Comparison of ENCODE assay signal across 16 cellular contexts in the genomic region with DNA sequence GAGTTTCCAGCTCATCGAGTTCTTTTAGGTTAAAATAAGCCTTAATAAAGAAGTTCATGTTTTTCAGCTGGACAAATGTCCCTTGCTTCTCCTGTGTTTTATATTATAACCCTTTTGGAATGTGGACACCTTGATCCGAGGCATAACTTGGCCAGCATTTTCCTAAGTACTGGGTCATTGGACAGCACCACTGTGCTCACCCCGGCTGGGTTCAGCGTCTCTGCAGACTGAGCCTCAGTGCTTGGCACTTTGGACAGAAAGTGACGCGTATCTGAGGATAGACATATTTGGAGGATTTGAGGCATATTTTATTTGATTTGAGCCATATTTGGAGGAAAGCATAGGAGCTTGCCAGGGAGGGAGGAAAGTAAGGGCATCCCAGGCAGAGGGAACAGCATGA.
DNase-seq lines count a peak whose midpoint lies in the region; FAIRE-seq and TF ChIP-seq lines count a peak whose summit lies in the region.
"Had no signal": no experiment of that assay in that cellular context is flagged by ENCODE, and none has a peak within 500 bp of the region (broad histone marks: within the 10 kb centered on the region; RNA-seq: fewer than 3 reads in every experiment).

No MANE protein-coding gene starts in this region.

- no peak overlapping the region for H3K14ac ChIP-seq in H1 (ENCODE audit: insufficient read length)

- H3K9ac ChIP-seq in SU-DHL-6 (ENCODE audit: low read length) (no peak overlapping the region), H1 (replicated peaks in 1 of 4; ENCODE audit: extremely low read depth in 1 of 4, low read depth in 3 of 4, low read length in 3 of 4) (no peak overlapping the region)

- H3K36me3 ChIP-seq in HEK293 (ENCODE audit: control insufficient read depth in 2 of 2, insufficient read depth in 1 of 2, low read length in 2 of 2), result no peaks in the 10 kb centered on the region
- H3K36me3 ChIP-seq in SU-DHL-6 (ENCODE audit: low read length), result peaks cover 61% of the 10 kb centered on the region
- H3K36me3 ChIP-seq in H1 (ENCODE audit: control insufficient read depth in 2 of 4, insufficient read depth in 4 of 4, low read length in 3 of 4), result no peaks in the 10 kb centered on the region
- H3K36me3 ChIP-seq: BE2C had no signal

- TF ChIP-seq CTCF in HEK293 (tag by site-specific recombination; IDR thresholded peaks at IDR 0.05), result no peak
- no peak for TF ChIP-seq CTCF in SU-DHL-6 (IDR thresholded peaks at IDR 0.05; ENCODE audit: insufficient read depth, low read length, poor library complexity, severe bottlenecking)
- TF ChIP-seq CTCF in H1 (IDR thresholded peaks at IDR 0.05; ENCODE audit: control extremely low read depth in 1 of 3, insufficient read depth in 1 of 3, low read depth in 1 of 3, low read length in 3 of 3), result no peak

- FAIRE-seq in H1 (lab: Jason Lieb, UNC) (no peak), H54 (lab: Jason Lieb, UNC) (no peak)
- FAIRE-seq: A204.1 had no signal

- no peak overlapping the region for H3K56ac ChIP-seq in H1 (replicated peaks; ENCODE audit: insufficient read length, low read depth, low read length)

- 85% methylated on average over 6 of the region's 6 CpGs; no CpG with 5 or more reads in 1 of the 2 experiments for WGBS in H1 (ENCODE audit: extremely low coverage in 1 of 2, insufficient coverage in 1 of 2, insufficient read length in 1 of 2, insufficient replicate concordance in 2 of 2, low coverage in 1 of 2, low lambda C conversion rate in 2 of 2, missing lambda C conversion rate in 1 of 2), 2 experiments

- TF ChIP-seq POLR2A in H1 (IDR thresholded peaks at IDR 0.05; ENCODE audit: control extremely low read depth in 1 of 2, low read depth in 2 of 2, low read length in 2 of 2), result no peak
- TF ChIP-seq POLR2A in H54 (IDR thresholded peaks at IDR 0.05; ENCODE audit: low read depth, low read length), result no peak

- no peaks in the 10 kb centered on the region for H3K9me2 ChIP-seq in SU-DHL-6 (replicated peaks; ENCODE audit: insufficient read depth, low read length)

- no peak overlapping the region for H4K5ac ChIP-seq in H1 (ENCODE audit: insufficient read length, low read depth, low read length)

- H2AFZ ChIP-seq in SU-DHL-6 (ENCODE audit: low read depth, low read length, severe bottlenecking), result no peak overlapping the region
- no peak overlapping the region for H2AFZ ChIP-seq in H1 (ENCODE audit: low read length)

- H3K4ac ChIP-seq in H1 (replicated peaks; ENCODE audit: insufficient read length, low read depth, low read length), result no peak overlapping the region

- H3K23me2 ChIP-seq in H1 (ENCODE audit: low read depth, low read length), result no peaks in the 10 kb centered on the region

- H3K27ac ChIP-seq in HEK293 (ENCODE audit: extremely low read depth, low read depth, low read length), result no peak overlapping the region
- H3K27ac ChIP-seq in SU-DHL-6 (ENCODE audit: low read depth, low read length), result peak overlapping the region; percentile 62
- no peak overlapping the region for H3K27ac ChIP-seq in H1 (ENCODE audit: low read depth, low read length)

- H3K9me3 ChIP-seq in HEK293 (ENCODE audit: control insufficient read depth, insufficient read depth, low read depth, low read length) (no peaks in the 10 kb centered on the region), SU-DHL-6 (ENCODE audit: insufficient read depth, low read length) (no peaks in the 10 kb centered on the region), H1 (ENCODE audit: insufficient read depth in 2 of 2, low read depth in 1 of 2, low read length in 1 of 2) (peaks cover 4 to 6% of the 10 kb centered on the region in 2 experiments; a peak in 2 of 4 replicates)
- H3K9me3 ChIP-seq: BE2C had no signal

- peaks cover 59% of the 10 kb centered on the region for H3F3A ChIP-seq in SU-DHL-6 (ENCODE audit: insufficient read depth)

- TF ChIP-seq RAD21 in H1 (IDR thresholded peaks at IDR 0.05 in 1 of 2, conservative IDR thresholded peaks at IDR 0.05 in 1 of 2; ENCODE audit: low read depth in 2 of 2, low read length in 2 of 2), result no peak

- H3K4me1 ChIP-seq in HEK293 (ENCODE audit: control insufficient read depth, insufficient read depth, low read length), result no peaks in the 10 kb centered on the region
- no peaks in the 10 kb centered on the region; a peak in 1 of 7 replicates for H3K4me1 ChIP-seq in H1 (replicated peaks in 1 of 4; ENCODE audit: control insufficient read depth in 3 of 4, insufficient read depth in 4 of 4, low read length in 3 of 4)
- H3K4me1 ChIP-seq: BE2C had no signal

- no peak overlapping the region for H4K8ac ChIP-seq in H1 (ENCODE audit: extremely low read depth, insufficient read depth, low read length)

- H3K4me3 ChIP-seq in HEK293 (ENCODE audit: low read depth, low read length), result no peak overlapping the region
- H3K4me3 ChIP-seq in SU-DHL-6 (ENCODE audit: insufficient read depth, low read length, poor library complexity, severe bottlenecking), result no peak overlapping the region
- H3K4me3 ChIP-seq in H1 (ENCODE audit: extremely low read depth in 1 of 4, insufficient read depth in 2 of 4, low read depth in 3 of 4, low read length in 4 of 4), result no peak overlapping the region

- H2BK12ac ChIP-seq in H1 (ENCODE audit: low read depth, low read length), result no peak overlapping the region

- no peak overlapping the region for H3K18ac ChIP-seq in H1 (ENCODE audit: extremely low read depth, low read length)

- peak overlapping the region; percentile 32; the same call in 1 of the 2 replicates for H2BK5ac ChIP-seq in H1 (ENCODE audit: low read depth, low read length)

- H2BK15ac ChIP-seq in H1 (ENCODE audit: low read length), result no peak overlapping the region

- CTCF ChIA-PET in HEK293 (lab: Yijun Ruan, JAX), result interaction anchor here (0.6 to 0.7 kb wide), 2 partner anchors 20 to 201 kb away, joined by 3 read pairs; no protein-coding TSS in a partner anchor
- CTCF ChIA-PET in H1 (lab: Charles Lee; ENCODE audit: partially characterized antibody), result interaction anchor here (1.7 to 2.8 kb wide), 2 partner anchors 18 to 156 kb away, joined by 3 to 7 read pairs; no protein-coding TSS in a partner anchor

- TF ChIP-seq EP300 in H1 (IDR thresholded peaks at IDR 0.05; ENCODE audit: borderline replicate concordance in 1 of 2, low read depth in 2 of 2, low read length in 2 of 2), result no peak

- DNase-seq in H1 (ENCODE audit: low read depth in 1 of 2, low spot score in 2 of 2) (no peak), GDM1 (lab: John Stamatoyannopoulos, UW) (no peak), kidney tubule cell (ENCODE audit: low spot score) (no peak), H54 (ENCODE audit: insufficient read length, low spot score) (no peak)
- DNase-seq: ACHN; BE2C; CD4-positive, alpha-beta memory T cell; DMS153; DMS79; GF-D8; HCEC 1CT; HFFc6; KG1 had no signal

- H2AK5ac ChIP-seq in H1 (ENCODE audit: low read depth, low read length), result no peak overlapping the region

- H2BK120ac ChIP-seq in H1 (replicated peaks; ENCODE audit: low read depth, low read length), result no peak overlapping the region

- no peak overlapping the region for H3K23ac ChIP-seq in H1 (ENCODE audit: insufficient read length)

- H4K91ac ChIP-seq in H1 (replicated peaks; ENCODE audit: insufficient read length, low read length), result no peak overlapping the region

- H3K79me2 ChIP-seq in SU-DHL-6 (ENCODE audit: insufficient read depth, low read length) (peaks cover 100% of the 10 kb centered on the region), H1 (ENCODE audit: control insufficient read depth in 1 of 2, insufficient read depth in 2 of 2, low read length in 2 of 2) (no peaks in the 10 kb centered on the region)

- H3K79me1 ChIP-seq in H1 (ENCODE audit: low read depth, low read length), result no peaks in the 10 kb centered on the region

- peak overlapping the region; percentile 41 for H3K4me2 ChIP-seq in SU-DHL-6 (ENCODE audit: low read depth, low read length, poor library complexity, severe bottlenecking)
- H3K4me2 ChIP-seq in H1 (ENCODE audit: insufficient read depth in 1 of 2, low read depth in 2 of 2, low read length in 2 of 2), result no peak overlapping the region

- H2BK20ac ChIP-seq in H1 (ENCODE audit: low read length), result no peak overlapping the region

- no peaks in the 10 kb centered on the region for H3K27me3 ChIP-seq in SU-DHL-6 (ENCODE audit: low read length)
- H3K27me3 ChIP-seq in H1 (replicated peaks in 1 of 4; ENCODE audit: control insufficient read depth in 3 of 4, extremely low read depth in 1 of 4, insufficient read depth in 3 of 4, low read length in 3 of 4), result no peaks in the 10 kb centered on the region
- H3K27me3 ChIP-seq: BE2C had no signal

- POLR2A ChIA-PET in HEK293 (lab: Yijun Ruan, JAX), result no interaction called here
- POLR2A ChIA-PET in H1 (lab: Charles Lee; ENCODE audit: partially characterized antibody), result no interaction called here

- H4K20me1 ChIP-seq in SU-DHL-6 (ENCODE audit: low read depth, low read length) (peaks cover 37% of the 10 kb centered on the region), H1 (replicated peaks in 1 of 2; ENCODE audit: control insufficient read depth in 1 of 2, insufficient read depth in 2 of 2, low read length in 2 of 2) (no peaks in the 10 kb centered on the region)

TF ChIP-seq in HEK293, 187 proteins besides CTCF, POLR2A, EP300 and RAD21 (continues in another document):
- no peak for TF ChIP-seq ZNF10 (tag by site-specific recombination; IDR thresholded peaks at IDR 0.05)

TF ChIP-seq in H1, 55 proteins besides CTCF, POLR2A, EP300 and RAD21 (continues in another document):
- TF ChIP-seq GABPA (IDR thresholded peaks at IDR 0.05; ENCODE audit: borderline replicate concordance, insufficient read depth, low read length) (no peak), BCL11A (IDR thresholded peaks at IDR 0.05; ENCODE audit: low read depth in 2 of 2, low read length in 2 of 2) (no peak), POLR2AphosphoS5 (IDR thresholded peaks at IDR 0.05; ENCODE audit: low read depth, low read length) (no peak), KDM5A (IDR thresholded peaks at IDR 0.05; ENCODE audit: low read length) (no peak), RBBP5 (IDR thresholded peaks at IDR 0.05; ENCODE audit: borderline replicate concordance, low read depth, low read length) (no peak), CHD2 (IDR thresholded peaks at IDR 0.05; ENCODE audit: low read length) (no peak), CHD1 (IDR thresholded peaks at IDR 0.05; ENCODE audit: low read depth, low read length) (no peak)
- TF ChIP-seq, protein P1, sequence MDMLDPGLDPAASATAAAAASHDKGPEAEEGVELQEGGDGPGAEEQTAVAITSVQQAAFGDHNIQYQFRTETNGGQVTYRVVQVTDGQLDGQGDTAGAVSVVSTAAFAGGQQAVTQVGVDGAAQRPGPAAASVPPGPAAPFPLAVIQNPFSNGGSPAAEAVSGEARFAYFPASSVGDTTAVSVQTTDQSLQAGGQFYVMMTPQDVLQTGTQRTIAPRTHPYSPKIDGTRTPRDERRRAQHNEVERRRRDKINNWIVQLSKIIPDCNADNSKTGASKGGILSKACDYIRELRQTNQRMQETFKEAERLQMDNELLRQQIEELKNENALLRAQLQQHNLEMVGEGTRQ (IDR thresholded peaks at IDR 0.05; ENCODE audit: low read length), result no peak
- TF ChIP-seq, protein P2, sequence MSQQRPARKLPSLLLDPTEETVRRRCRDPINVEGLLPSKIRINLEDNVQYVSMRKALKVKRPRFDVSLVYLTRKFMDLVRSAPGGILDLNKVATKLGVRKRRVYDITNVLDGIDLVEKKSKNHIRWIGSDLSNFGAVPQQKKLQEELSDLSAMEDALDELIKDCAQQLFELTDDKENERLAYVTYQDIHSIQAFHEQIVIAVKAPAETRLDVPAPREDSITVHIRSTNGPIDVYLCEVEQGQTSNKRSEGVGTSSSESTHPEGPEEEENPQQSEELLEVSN (IDR thresholded peaks at IDR 0.05), result no peak
